4 cellular contexts compared by ENCODE assay signal in genomic region chr22:19156109-19156508, GRCh38. TPM values are rescaled to one million over a fixed set of nuclear protein-coding genes. Genes with fewer than 3 reads are reported as not detected.
"Had no signal": no experiment of that assay in that cellular context is flagged by ENCODE, and none has a peak within 500 bp of the region (broad histone marks: within the 10 kb centered on the region; RNA-seq: fewer than 3 reads in every experiment).

No MANE protein-coding gene starts in this region.

RNA-seq across cellular contexts. Expression of gene GSC2, which starts 6.0 kb away (rescaled TPM):
- total RNA-seq: HepG2, HT-29, HT1080 had no signal
- polyA plus RNA-seq: HepG2, IgD-negative memory B cell had no signal

RNA-seq across cellular contexts. Expression of gene TSSK2, which starts 25.0 kb away (rescaled TPM):
- total RNA-seq: HepG2, HT-29, HT1080 had no signal
- polyA plus RNA-seq: HepG2, IgD-negative memory B cell had no signal
